In genomic region chr17:49351572-49352140, GRCh38 we compare ENCODE assay signal across 1 cellular context.
TF ChIP-seq lines count a peak whose summit lies in the region.

No MANE protein-coding gene starts in this region.

TF ChIP-seq in HepG2, 621 proteins besides CTCF, POLR2A, EP300 and RAD21:
- no peak for TF ChIP-seq THRA (CRISPR knock-in tag; IDR thresholded peaks at IDR 0.05; ENCODE audit: borderline replicate concordance)
- TF ChIP-seq ZNF18 (CRISPR knock-in tag; IDR thresholded peaks at IDR 0.05; ENCODE audit: insufficient replicate concordance), result peak; percentile 98
- TF ChIP-seq CC2D1A (CRISPR knock-in tag; IDR thresholded peaks at IDR 0.05), result no peak
- TF ChIP-seq ZNF121 (CRISPR knock-in tag; IDR thresholded peaks at IDR 0.05), result peak; percentile 51; the same call in 1 of the 2 replicates
- TF ChIP-seq, protein P1, sequence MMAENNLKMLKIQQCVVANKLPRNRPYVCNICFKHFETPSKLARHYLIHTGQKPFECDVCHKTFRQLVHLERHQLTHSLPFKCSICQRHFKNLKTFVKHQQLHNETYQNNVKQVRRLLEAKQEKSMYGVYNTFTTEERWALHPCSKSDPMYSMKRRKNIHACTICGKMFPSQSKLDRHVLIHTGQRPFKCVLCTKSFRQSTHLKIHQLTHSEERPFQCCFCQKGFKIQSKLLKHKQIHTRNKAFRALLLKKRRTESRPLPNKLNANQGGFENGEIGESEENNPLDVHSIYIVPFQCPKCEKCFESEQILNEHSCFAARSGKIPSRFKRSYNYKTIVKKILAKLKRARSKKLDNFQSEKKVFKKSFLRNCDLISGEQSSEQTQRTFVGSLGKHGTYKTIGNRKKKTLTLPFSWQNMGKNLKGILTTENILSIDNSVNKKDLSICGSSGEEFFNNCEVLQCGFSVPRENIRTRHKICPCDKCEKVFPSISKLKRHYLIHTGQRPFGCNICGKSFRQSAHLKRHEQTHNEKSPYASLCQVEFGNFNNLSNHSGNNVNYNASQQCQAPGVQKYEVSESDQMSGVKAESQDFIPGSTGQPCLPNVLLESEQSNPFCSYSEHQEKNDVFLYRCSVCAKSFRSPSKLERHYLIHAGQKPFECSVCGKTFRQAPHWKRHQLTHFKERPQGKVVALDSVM (CRISPR knock-in tag; IDR thresholded peaks at IDR 0.05), result peak; percentile 84; the same call in 1 of the 2 replicates
